Comparison of ENCODE assay signal across 1 cellular context in genomic region chr15:68730491-68731317, GRCh38.
TF ChIP-seq lines count a peak whose summit lies in the region.

No MANE protein-coding gene starts in this region.

TF ChIP-seq in HepG2, 621 proteins besides CTCF, POLR2A, EP300 and RAD21 (continued from another document):
- TF ChIP-seq ARID5B (CRISPR knock-in tag; IDR thresholded peaks at IDR 0.05) (no peak), ZNF280D (CRISPR knock-in tag; IDR thresholded peaks at IDR 0.05) (no peak), ZNF776 (CRISPR knock-in tag; IDR thresholded peaks at IDR 0.05) (no peak)
